Comparison of ENCODE assay signal across 8 cellular contexts in genomic region chr3:31531992-31532586, GRCh38. TPM values are rescaled to one million over a fixed set of nuclear protein-coding genes. Genes with fewer than 3 reads are reported as not detected.
A peak's percentile ranks its signal among the peaks of the same experiment; 100 is the strongest.
DNase-seq lines count a peak whose midpoint lies in the region; ATAC-seq, FAIRE-seq and TF ChIP-seq lines count a peak whose summit lies in the region.

No MANE protein-coding gene starts in this region.

- CTCF ChIA-PET in AG04450 (lab: Charles Lee): interaction anchor here (0.6 to 2.7 kb wide), 9 partner anchors 9 to 1558 kb away, joined by 3 to 13 read pairs (median 4); no protein-coding TSS in a partner anchor

- POLR2A ChIA-PET in AG04450 (lab: Yijun Ruan, JAX): interaction anchor here (0.5 to 2.3 kb wide), 13 partner anchors 10 to 762 kb away, joined by 3 to 16 read pairs (median 3); no protein-coding TSS in a partner anchor

- DNase-seq in AG04450 (ENCODE audit: low read depth, low spot score) (peak; percentile 98), NCI-H2227 (lab: John Stamatoyannopoulos, UW; ENCODE audit: unreplicated experiment) (peak; percentile 97), bronchial epithelial cell (ENCODE audit: low read depth) (peak; percentile 91)

- no peak for FAIRE-seq in bronchial epithelial cell (lab: Jason Lieb, UNC)

- no peaks in the 10 kb centered on the region for H3K27me3 ChIP-seq in AG04450 (ENCODE audit: control insufficient read depth, insufficient read depth, low read length)
- no peaks in the 10 kb centered on the region for H3K27me3 ChIP-seq in bronchial epithelial cell (ENCODE audit: control insufficient read depth, insufficient read depth, low read length)
- no peaks in the 10 kb centered on the region for H3K27me3 ChIP-seq in iPS-20b (ENCODE audit: insufficient read depth, low read length)

- TF ChIP-seq CTCF in AG04450 (IDR thresholded peaks at IDR 0.05; ENCODE audit: low read depth, low read length) (no peak), WI38 (IDR thresholded peaks at IDR 0.05; ENCODE audit: low read depth, low read length) (no peak), bronchial epithelial cell (IDR thresholded peaks at IDR 0.05; ENCODE audit: insufficient read depth, low read length, severe bottlenecking) (no peak)

- peak; percentile 89 for ATAC-seq in GM18907 (IDR thresholded peaks at IDR 0.05; ENCODE audit: unreplicated experiment)
- peak; percentile 84 for ATAC-seq in HG03159 (IDR thresholded peaks at IDR 0.05; ENCODE audit: unreplicated experiment)

- H3K36me3 ChIP-seq in bronchial epithelial cell (ENCODE audit: control insufficient read depth, insufficient read depth, low read length) (no peaks in the 10 kb centered on the region), iPS-20b (ENCODE audit: insufficient read depth, low read depth, low read length) (no peaks in the 10 kb centered on the region)

- H3K27ac ChIP-seq in AG04450 (ENCODE audit: low read depth, low read length): peak overlapping the region; percentile 99
- peak overlapping the region; percentile 84 for H3K27ac ChIP-seq in iPS-20b (ENCODE audit: low read length)
- H3K27ac ChIP-seq in skin epidermis: peak overlapping the region; percentile 77 to 100 (median 96)

- H3K4me3 ChIP-seq in AG04450 (ENCODE audit: low read depth, low read length) (peak overlapping the region; percentile 84), WI38 (ENCODE audit: low read depth, low read length) (peak overlapping the region; percentile 90), bronchial epithelial cell (ENCODE audit: low read depth, low read length) (peak overlapping the region; percentile 64), iPS-20b (ENCODE audit: low read length) (peak overlapping the region; percentile 90), skin epidermis (peak overlapping the region; percentile 63 to 98 (median 84))

- peak overlapping the region; percentile 94 for H3K9ac ChIP-seq in iPS-20b (ENCODE audit: low read depth, low read length)

- peaks cover 32% of the 10 kb centered on the region; the same call in 1 of the 2 replicates for H3K4me1 ChIP-seq in iPS-20b (ENCODE audit: insufficient read depth, low read length)

- H3K9me3 ChIP-seq in AG04450 (ENCODE audit: control insufficient read depth, insufficient read depth, low read length): no peaks in the 10 kb centered on the region; the same call in 1 of the 2 replicates
- no peaks in the 10 kb centered on the region for H3K9me3 ChIP-seq in iPS-20b (ENCODE audit: insufficient read depth, low read depth, low read length)

RNA-seq across cellular contexts. Expression of gene STT3B, which starts 0.6 kb away (rescaled TPM):
- 79.3 and 112 TPM in 2 replicates for polyA plus RNA-seq in AG04450 (2011; rRNA removed)
- 50.4 and 115 TPM in 2 replicates for polyA minus RNA-seq in AG04450 (2011; rRNA and poly(A)+ RNA removed)
- total RNA-seq in bronchial epithelial cell: 205 and 343 TPM in 2 replicates

Comparison
In these comparisons a context has a peak if more than half of its experiments do, and no peak if none do; other contexts are left out.
1. Peak in every context shown above with its lines: DNase-seq, ATAC-seq, H3K4me3 ChIP-seq and H3K27ac ChIP-seq.